ENCODE assay signal across 14 cellular contexts in genomic region chr5:154786414-154786813, GRCh38. TPM values are rescaled to one million over a fixed set of nuclear protein-coding genes. Genes with fewer than 3 reads are reported as not detected.
DNase-seq lines count a peak whose midpoint lies in the region; ATAC-seq and TF ChIP-seq lines count a peak whose summit lies in the region.
"Had no signal": no experiment of that assay in that cellular context is flagged by ENCODE, and none has a peak within 500 bp of the region (broad histone marks: within the 10 kb centered on the region; RNA-seq: fewer than 3 reads in every experiment).

No MANE protein-coding gene starts in this region.

- H3K4me2 ChIP-seq in BLaER1 (peak overlapping the region; percentile 70), mesenchymal stem cell (ENCODE audit: low read length, poor library complexity, severe bottlenecking) (no peak overlapping the region)

- no peak overlapping the region for H3K27ac ChIP-seq in BLaER1
- H3K27ac ChIP-seq in mesenchymal stem cell (ENCODE audit: low read length, poor library complexity, severe bottlenecking) = no peak overlapping the region
- no peak overlapping the region for H3K27ac ChIP-seq in uterus
- H3K27ac ChIP-seq: gastroesophageal sphincter had no signal

- H2BK15ac ChIP-seq in mesenchymal stem cell (ENCODE audit: low read depth, poor library complexity, severe bottlenecking) = no peak overlapping the region

- 72% methylated on average over 2 of the region's 2 CpGs for WGBS in mesenchymal stem cell

- H3K4ac ChIP-seq in mesenchymal stem cell (ENCODE audit: low read depth in 1 of 2, low read length in 2 of 2) = no peak overlapping the region

- H4K20me1 ChIP-seq in BLaER1 = peaks cover 100% of the 10 kb centered on the region

- DNase-seq in EH (ENCODE audit: low read depth) (peak; percentile 27), cardiac fibroblast (ENCODE audit: low read depth in 2 of 2) (peak; percentile 25 to 43), mesenchymal stem cell (peak; percentile 40), uterus (no peak), GM20000 (ENCODE audit: low spot score) (no peak)
- DNase-seq: amygdala; cerebellar nuclear complex; NCI-H1694; NCI-H345; NK-92 treated with Interleukin-12 subunit alpha and Interleukin-12 subunit beta, amount 100 ng/mL, for 24 hours; T-helper 1 cell had no signal

- no peak overlapping the region for H3K18ac ChIP-seq in mesenchymal stem cell (ENCODE audit: low read depth in 1 of 2, low read length in 2 of 2)

- ATAC-seq in GM21786 (IDR thresholded peaks at IDR 0.05; ENCODE audit: unreplicated experiment) = no peak
- ATAC-seq: gastroesophageal sphincter had no signal

- H3K9ac ChIP-seq in BLaER1 (no peak overlapping the region), mesenchymal stem cell (ENCODE audit: low read length) (no peak overlapping the region)

- no peak overlapping the region for H2AFZ ChIP-seq in mesenchymal stem cell (ENCODE audit: low read depth, low read length)

- H3K79me1 ChIP-seq in mesenchymal stem cell (replicated peaks; ENCODE audit: low read length, poor library complexity, severe bottlenecking) = peaks cover 13% of the 10 kb centered on the region

- H3K4me3 ChIP-seq in BLaER1 (no peak overlapping the region), cardiac fibroblast (replicated peaks in 1 of 2; ENCODE audit: low read depth in 2 of 2, low read length in 2 of 2) (no peak overlapping the region), mesenchymal stem cell (ENCODE audit: insufficient read depth in 1 of 2, low read depth in 1 of 2, low read length in 2 of 2) (no peak overlapping the region), uterus (no peak overlapping the region)
- H3K4me3 ChIP-seq: gastroesophageal sphincter had no signal

- no peak overlapping the region for H3K23ac ChIP-seq in mesenchymal stem cell (ENCODE audit: low read length in 2 of 2)

- intact Hi-C loops in uterus (cut with DNase I; ENCODE audit: low total_unique reads) = no loop called here

- no peak overlapping the region for H2BK120ac ChIP-seq in mesenchymal stem cell (ENCODE audit: low read depth, low read length)

- no peaks in the 10 kb centered on the region for H3K27me3 ChIP-seq in BLaER1
- H3K27me3 ChIP-seq in mesenchymal stem cell (ENCODE audit: control insufficient read depth in 1 of 2, insufficient read depth in 1 of 2, low read length in 2 of 2) = no peaks in the 10 kb centered on the region
- no peaks in the 10 kb centered on the region for H3K27me3 ChIP-seq in uterus
- H3K27me3 ChIP-seq: gastroesophageal sphincter had no signal

- H3K9me3 ChIP-seq in BLaER1 (no peaks in the 10 kb centered on the region), mesenchymal stem cell (ENCODE audit: control insufficient read depth, low read length) (no peaks in the 10 kb centered on the region), uterus (no peaks in the 10 kb centered on the region)
- H3K9me3 ChIP-seq: gastroesophageal sphincter had no signal

- no peak overlapping the region for H2AK5ac ChIP-seq in mesenchymal stem cell (ENCODE audit: low read length, severe bottlenecking)

- TF ChIP-seq CTCF in cardiac fibroblast (IDR thresholded peaks at IDR 0.05; ENCODE audit: low read depth, low read length) (no peak), uterus (IDR thresholded peaks at IDR 0.05) (no peak), GM20000 (IDR thresholded peaks at IDR 0.05; ENCODE audit: extremely low read depth, missing control alignments) (no peak)

- no peak for TF ChIP-seq POLR2A in uterus (IDR thresholded peaks at IDR 0.05)

- H3K36me3 ChIP-seq in BLaER1 (peaks cover 57% of the 10 kb centered on the region), mesenchymal stem cell (ENCODE audit: control insufficient read depth in 1 of 2, insufficient read depth in 2 of 2, low read depth in 1 of 2, low read length in 2 of 2) (peaks cover 15 to 16% of the 10 kb centered on the region in 2 experiments), uterus (no peaks in the 10 kb centered on the region)

- H4K8ac ChIP-seq in mesenchymal stem cell (ENCODE audit: low read length) = no peak overlapping the region

- H3K14ac ChIP-seq in mesenchymal stem cell (ENCODE audit: low read length in 2 of 2) = no peak overlapping the region

- no peak overlapping the region for H2BK5ac ChIP-seq in mesenchymal stem cell (ENCODE audit: low read depth, low read length, poor library complexity, severe bottlenecking)

- no peak overlapping the region for H2BK12ac ChIP-seq in mesenchymal stem cell (ENCODE audit: low read length in 2 of 2)

- H4K91ac ChIP-seq in mesenchymal stem cell (ENCODE audit: low read length) = no peak overlapping the region

- H3K4me1 ChIP-seq in BLaER1 (peaks cover 76% of the 10 kb centered on the region), mesenchymal stem cell (ENCODE audit: control insufficient read depth, insufficient read depth, low read depth, low read length) (peaks cover 28% of the 10 kb centered on the region), uterus (peaks cover 9 to 24% of the 10 kb centered on the region in 2 donors)

RNA-seq across cellular contexts. Expression of gene LARP1, which starts 31.2 kb away (rescaled TPM):
- 133 TPM for polyA plus RNA-seq in mesenchymal stem cell (2013, experiment 1 of 2)
- polyA plus RNA-seq in mesenchymal stem cell (2013, experiment 2 of 2) = 124 TPM
- total RNA-seq in uterus = 100 to 1,000 TPM in 1 of 4 donors, 10 to 100 TPM in 3; 33.3 to 202 (median 47.1) TPM

Comparison
In these comparisons a context has a peak if more than half of its experiments do, and no peak if none do; other contexts are left out.
1. DNase-seq: peak in EH (single experiment), cardiac fibroblast (2 of 2) and mesenchymal stem cell (single experiment); none in uterus (0 of 2) and GM20000 (single experiment).